ENCODE assay signal across 13 cellular contexts in the genomic region with DNA sequence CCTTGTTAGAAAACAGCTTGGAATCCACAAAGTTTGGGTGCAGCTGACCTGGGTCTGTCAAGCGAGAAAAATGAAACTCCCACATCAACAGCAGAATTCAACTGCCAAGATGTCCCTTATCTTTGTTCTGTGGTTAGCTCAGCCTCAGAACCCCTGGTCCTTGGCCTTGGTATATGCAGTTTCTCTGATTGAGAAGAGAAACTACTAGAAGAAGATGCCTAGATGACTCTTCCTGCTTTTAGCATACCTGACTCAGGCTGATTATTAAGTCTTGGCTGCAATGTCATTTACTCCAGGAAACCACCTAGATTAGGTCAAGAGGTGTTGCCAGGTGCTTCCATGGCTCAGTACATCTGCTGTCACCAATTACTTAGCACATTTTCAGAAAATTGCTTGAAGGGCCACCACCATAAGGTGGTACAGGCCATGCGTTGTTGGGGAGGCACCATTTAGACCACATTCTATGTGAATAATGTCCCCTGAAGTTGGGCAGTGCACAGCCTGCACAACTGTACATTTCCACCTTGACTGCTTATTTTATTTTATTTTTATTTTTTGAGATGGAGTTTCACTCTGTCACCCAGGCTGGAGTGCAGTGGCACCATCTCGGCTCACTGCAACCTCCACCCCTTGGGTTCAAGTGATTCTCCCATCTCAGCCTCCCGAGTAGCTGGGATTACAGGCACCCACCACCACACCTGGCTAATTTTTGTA. TPM values are rescaled to one million over a fixed set of nuclear protein-coding genes. Genes with fewer than 3 reads are reported as not detected.
A peak's percentile ranks its signal among the peaks of the same experiment; 100 is the strongest.
DNase-seq lines count a peak whose midpoint lies in the region; ATAC-seq lines count a peak whose summit lies in the region.
"Had no signal": no experiment of that assay in that cellular context is flagged by ENCODE, and none has a peak within 500 bp of the region (broad histone marks: within the 10 kb centered on the region; RNA-seq: fewer than 3 reads in every experiment).

No MANE protein-coding gene starts in this region.

- no peak overlapping the region for H3K4me3 ChIP-seq in thymus (ENCODE audit: low read length)
- H3K4me3 ChIP-seq: cardiac muscle cell, thoracic aorta had no signal

- no peaks in the 10 kb centered on the region for H3K9me3 Mint-ChIP-seq in activated T-helper 17 cell treated with anti-CD3 and anti-CD28 coated beads, Interleukin-2, amount 50 U/mL, for 72 hours

- peaks cover 6% of the 10 kb centered on the region for H3K4me1 Mint-ChIP-seq in activated T-helper 17 cell treated with anti-CD3 and anti-CD28 coated beads, Interleukin-2, amount 50 U/mL, for 72 hours

- intact Hi-C loops in Right ventricle myocardium inferior (cut with DNase I), result no loop called here
- intact Hi-C loops in cardiac septum (cut with DNase I), result no loop called here

- no peaks in the 10 kb centered on the region for H3K36me3 ChIP-seq in thymus (ENCODE audit: control insufficient read depth, insufficient read depth)
- H3K36me3 ChIP-seq: cardiac muscle cell, thoracic aorta had no signal

- H3K27ac ChIP-seq in thymus (ENCODE audit: low read depth), result peak overlapping the region; percentile 70
- H3K27ac ChIP-seq: cardiac muscle cell, thoracic aorta had no signal

- no peak overlapping the region for H3K4me3 Mint-ChIP-seq in activated T-helper 17 cell treated with anti-CD3 and anti-CD28 coated beads, Interleukin-2, amount 50 U/mL, for 72 hours

- no peak overlapping the region for H3K27ac Mint-ChIP-seq in activated T-helper 17 cell treated with anti-CD3 and anti-CD28 coated beads, Interleukin-2, amount 50 U/mL, for 72 hours

- no peaks in the 10 kb centered on the region for H3K27me3 Mint-ChIP-seq in activated T-helper 17 cell treated with anti-CD3 and anti-CD28 coated beads, Interleukin-2, amount 50 U/mL, for 72 hours

- H3K36me3 Mint-ChIP-seq in activated T-helper 17 cell treated with anti-CD3 and anti-CD28 coated beads, Interleukin-2, amount 50 U/mL, for 72 hours (ENCODE audit: low read depth), result no peaks in the 10 kb centered on the region

- ATAC-seq in Right ventricle myocardium inferior (peak; percentile 62), HG03432 (IDR thresholded peaks at IDR 0.05; ENCODE audit: unreplicated experiment) (peak; percentile 62)
- peak; percentile 79 for ATAC-seq in activated T-helper 17 cell treated with anti-CD3 and anti-CD28 coated beads, Interleukin-2, amount 50 U/mL, for 72 hours (replicated peaks)
- ATAC-seq: left colon had no signal

- no peak for DNase-seq in Right ventricle myocardium inferior (ENCODE audit: missing footprints)
- no peak for DNase-seq in cardiac septum (ENCODE audit: low spot score)
- no peak for DNase-seq in NOMO-1 treated with dmso at 0.1 percent for 144 hours (lab: John Stamatoyannopoulos, UW; ENCODE audit: unreplicated experiment)
- no peak for DNase-seq in stimulated activated CD4-positive, alpha-beta T cell treated with anti-CD3 and anti-CD28 coated beads, Interleukin-4, amount 100 ng/mL, for 24 hours
- no peak for DNase-seq in 8988T
- DNase-seq: left colon; occipital lobe; stimulated activated CD4-positive, alpha-beta T cell treated with anti-CD3 and anti-CD28 coated beads, Interleukin-4, amount 100 ng/mL, for 4 hours had no signal

- no peaks in the 10 kb centered on the region for H3K9me3 ChIP-seq in thymus (ENCODE audit: control insufficient read depth)
- H3K9me3 ChIP-seq: thoracic aorta had no signal

- no peaks in the 10 kb centered on the region for H3K27me3 ChIP-seq in thymus (ENCODE audit: control insufficient read depth, insufficient read depth)
- H3K27me3 ChIP-seq: cardiac muscle cell had no signal

- whole genome bisulfite sequencing in thymus, result 36% methylated on average over 4 of the region's 4 CpGs

- H3K4me1 ChIP-seq in thymus (ENCODE audit: control insufficient read depth, insufficient read depth, low read length), result peaks cover 30% of the 10 kb centered on the region

RNA-seq across cellular contexts. Expression of a gene that starts 59.4 kb away (rescaled TPM):
- total RNA-seq in Right ventricle myocardium inferior (12.8 TPM), cardiac septum (12.5 TPM)
- 1 to 10 TPM; 5.1 to 6.2 TPM for total RNA-seq in activated T-helper 17 cell treated with anti-CD3 and anti-CD28 coated beads, Interleukin-2, amount 50 U/mL, for 72 hours
- polyA plus RNA-seq in thymus, result 10.2 TPM
